1 cellular context compared by ENCODE assay signal in the genomic region with DNA sequence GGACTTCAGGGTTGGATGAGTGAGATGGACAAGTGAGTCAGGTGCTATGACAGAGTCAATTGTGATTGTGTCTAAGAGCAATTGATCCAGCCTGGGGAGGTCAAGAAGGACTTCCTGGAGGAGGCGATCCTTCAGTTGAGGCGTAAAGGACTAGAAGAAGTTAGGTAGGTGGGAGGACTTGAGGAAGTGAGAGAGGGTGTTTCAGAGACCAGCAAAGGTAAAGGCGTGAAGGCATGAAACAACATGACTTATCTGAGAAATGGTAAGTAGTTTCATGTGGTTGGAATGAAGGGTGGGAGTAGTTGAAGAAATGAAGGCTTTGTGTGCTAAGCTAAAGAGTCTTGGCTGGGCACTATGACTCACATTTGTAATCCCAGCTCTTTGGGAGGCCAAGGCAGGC.
TF ChIP-seq lines count a peak whose summit lies in the region.

No MANE protein-coding gene starts in this region.

TF ChIP-seq in HepG2, 621 proteins besides CTCF, POLR2A, EP300 and RAD21:
- TF ChIP-seq PCBP1 (IDR thresholded peaks at IDR 0.05; ENCODE audit: borderline replicate concordance, low read depth, low read length) = no peak
- no peak for TF ChIP-seq ZMYM4 (CRISPR knock-in tag; IDR thresholded peaks at IDR 0.05)
